Comparison of ENCODE assay signal across 1 cellular context in genomic region chr19:48318286-48318987, GRCh38.
TF ChIP-seq lines count a peak whose summit lies in the region.

No MANE protein-coding gene starts in this region.

TF ChIP-seq in HepG2, 621 proteins besides CTCF, POLR2A, EP300 and RAD21:
- TF ChIP-seq ZNF367 (CRISPR knock-in tag; IDR thresholded peaks at IDR 0.05; ENCODE audit: borderline replicate concordance) (no peak), CBFB (CRISPR knock-in tag; IDR thresholded peaks at IDR 0.05) (no peak), ZNF549 (CRISPR knock-in tag; IDR thresholded peaks at IDR 0.05) (no peak), SNRNP70 (IDR thresholded peaks at IDR 0.05; ENCODE audit: low read depth, low read length) (no peak), CENPBD1 (CRISPR knock-in tag; IDR thresholded peaks at IDR 0.05; ENCODE audit: borderline replicate concordance, low read depth) (no peak), ZNF660 (CRISPR knock-in tag; IDR thresholded peaks at IDR 0.05; ENCODE audit: borderline replicate concordance, low read depth) (no peak), ZNF691 (CRISPR knock-in tag; IDR thresholded peaks at IDR 0.05; ENCODE audit: borderline replicate concordance, low read depth) (no peak), MXI1 (IDR thresholded peaks at IDR 0.05; ENCODE audit: borderline replicate concordance, low read depth, low read length) (no peak), HMGA1 (CRISPR knock-in tag; conservative IDR thresholded peaks at IDR 0.05) (no peak), ADNP (CRISPR knock-in tag; IDR thresholded peaks at IDR 0.05) (no peak), NR1H2 (CRISPR knock-in tag; IDR thresholded peaks at IDR 0.05; ENCODE audit: borderline replicate concordance, low read depth) (no peak), BCL3 (CRISPR knock-in tag; IDR thresholded peaks at IDR 0.05) (no peak), ZNF720 (CRISPR knock-in tag; IDR thresholded peaks at IDR 0.05) (no peak), RFXANK (CRISPR knock-in tag; IDR thresholded peaks at IDR 0.05) (no peak), CSRNP1 (CRISPR knock-in tag; IDR thresholded peaks at IDR 0.05) (no peak), HIC2 (CRISPR knock-in tag; IDR thresholded peaks at IDR 0.05; ENCODE audit: low read depth) (no peak), MEIS2 (CRISPR knock-in tag; IDR thresholded peaks at IDR 0.05) (no peak), RARG (CRISPR knock-in tag; IDR thresholded peaks at IDR 0.05; ENCODE audit: low read depth) (no peak), BCL6 (CRISPR knock-in tag; IDR thresholded peaks at IDR 0.05) (no peak)
TF ChIP-seq in HepG2: peak in this region for 0.
